Comparison of ENCODE assay signal across 20 cellular contexts in genomic region chr7:102080371-102081243, GRCh38.
DNase-seq lines count a peak whose midpoint lies in the region; ATAC-seq and TF ChIP-seq lines count a peak whose summit lies in the region.
"Had no signal": no experiment of that assay in that cellular context is flagged by ENCODE, and none has a peak within 500 bp of the region (broad histone marks: within the 10 kb centered on the region; RNA-seq: fewer than 3 reads in every experiment).

No MANE protein-coding gene starts in this region.

- peaks cover 14% of the 10 kb centered on the region for H3K4me1 Mint-ChIP-seq in stimulated activated effector memory CD8-positive, alpha-beta T cell treated with anti-CD3 and anti-CD28 coated beads, Interleukin-12 subunit alpha, Interleukin-12 subunit beta, amount 100 ng/mL, for 72 hours
- H3K4me1 Mint-ChIP-seq: activated CD4-positive, alpha-beta T cell treated with anti-CD3 and anti-CD28 coated beads for 36 hours; activated naive CD8-positive, alpha-beta T cell treated with anti-CD3 and anti-CD28 coated beads for 36 hours had no signal

- no peaks in the 10 kb centered on the region for H3K36me3 ChIP-seq in right atrium auricular region
- H3K36me3 ChIP-seq in brain microvascular endothelial cell (replicated peaks), result peaks cover 7% of the 10 kb centered on the region
- H3K36me3 ChIP-seq: BE2C, Peyer's patch had no signal

- H3K4me1 ChIP-seq in right atrium auricular region, result peaks cover 0 to 12% of the 10 kb centered on the region in 2 donors
- H3K4me1 ChIP-seq: Peyer's patch, suprapubic skin had no signal

- H3K36me3 Mint-ChIP-seq in stimulated activated effector memory CD8-positive, alpha-beta T cell treated with anti-CD3 and anti-CD28 coated beads, Interleukin-12 subunit alpha, Interleukin-12 subunit beta, amount 100 ng/mL, for 72 hours, result peaks cover 8% of the 10 kb centered on the region

- in situ Hi-C loops in brain microvascular endothelial cell (cut with HindIII; ENCODE audit: low pct_ligation_motif_present, low sequenced_read_pairs), result no loop called here

- peaks cover 4% of the 10 kb centered on the region for H3K9me3 Mint-ChIP-seq in stimulated activated effector memory CD8-positive, alpha-beta T cell treated with anti-CD3 and anti-CD28 coated beads, Interleukin-12 subunit alpha, Interleukin-12 subunit beta, amount 100 ng/mL, for 72 hours

- no peak overlapping the region for H3K4me3 ChIP-seq in cardiac fibroblast (replicated peaks in 1 of 2; ENCODE audit: low read depth in 2 of 2, low read length in 2 of 2)
- H3K4me3 ChIP-seq in right atrium auricular region, result no peak overlapping the region
- no peak overlapping the region for H3K4me3 ChIP-seq in brain microvascular endothelial cell (ENCODE audit: low read depth, low read length)
- H3K4me3 ChIP-seq: esophagus muscularis mucosa, Peyer's patch, suprapubic skin had no signal

- H3K27me3 ChIP-seq in right atrium auricular region (no peaks in the 10 kb centered on the region), brain microvascular endothelial cell (replicated peaks) (no peaks in the 10 kb centered on the region)
- H3K27me3 ChIP-seq: BE2C, esophagus muscularis mucosa, Peyer's patch, suprapubic skin had no signal

- no peak for TF ChIP-seq CTCF in cardiac fibroblast (IDR thresholded peaks at IDR 0.05; ENCODE audit: low read depth, low read length)
- no peak for TF ChIP-seq CTCF in right atrium auricular region (IDR thresholded peaks at IDR 0.05)
- no peak for TF ChIP-seq CTCF in brain microvascular endothelial cell (IDR thresholded peaks at IDR 0.05; ENCODE audit: low read depth, low read length, missing control alignments)

- DNase-seq in NCI-H69 (lab: John Stamatoyannopoulos, UW) (peak; percentile 95), cardiac fibroblast (ENCODE audit: low read depth in 2 of 2) (peak; percentile 8 to 69), right atrium auricular region (ENCODE audit: low spot score) (no peak), NCI-H2171 treated with DMSO at 0.1 percent for 48 hours (lab: John Stamatoyannopoulos, UW) (no peak), GF-D8 (lab: John Stamatoyannopoulos, UW) (no peak), brain microvascular endothelial cell (no peak)
- no peak for DNase-seq in stimulated activated effector memory CD8-positive, alpha-beta T cell treated with anti-CD3 and anti-CD28 coated beads, Interleukin-12 subunit alpha, Interleukin-12 subunit beta, amount 100 ng/mL, for 72 hours (ENCODE audit: low spot score in 2 of 2)
- no peak for DNase-seq in activated CD4-positive, alpha-beta T cell treated with anti-CD3 and anti-CD28 coated beads, Interleukin-2, amount 50 U/mL, for 48 hours
- DNase-seq: activated CD4-positive, alpha-beta T cell treated with anti-CD3 and anti-CD28 coated beads for 36 hours; activated naive CD8-positive, alpha-beta T cell treated with anti-CD3 and anti-CD28 coated beads for 36 hours; activated T-cell treated with anti-CD3 and anti-CD28 coated beads for 4 hours; BE2C; HCEC 1CT; mesendoderm; NCI-H1694 treated with DMSO at 0.1 percent for 48 hours; NCI-H524; T-helper 1 cell had no signal

- peak overlapping the region; percentile 5 for H3K27ac Mint-ChIP-seq in stimulated activated effector memory CD8-positive, alpha-beta T cell treated with anti-CD3 and anti-CD28 coated beads, Interleukin-12 subunit alpha, Interleukin-12 subunit beta, amount 100 ng/mL, for 72 hours
- H3K27ac Mint-ChIP-seq: activated CD4-positive, alpha-beta T cell treated with anti-CD3 and anti-CD28 coated beads for 36 hours; activated naive CD8-positive, alpha-beta T cell treated with anti-CD3 and anti-CD28 coated beads for 36 hours had no signal

- H3K9me3 ChIP-seq in right atrium auricular region, result no peaks in the 10 kb centered on the region
- H3K9me3 ChIP-seq: Peyer's patch, suprapubic skin had no signal

- no peak overlapping the region for H3K4me3 Mint-ChIP-seq in stimulated activated effector memory CD8-positive, alpha-beta T cell treated with anti-CD3 and anti-CD28 coated beads, Interleukin-12 subunit alpha, Interleukin-12 subunit beta, amount 100 ng/mL, for 72 hours
- H3K4me3 Mint-ChIP-seq: activated CD4-positive, alpha-beta T cell treated with anti-CD3 and anti-CD28 coated beads for 36 hours; activated naive CD8-positive, alpha-beta T cell treated with anti-CD3 and anti-CD28 coated beads for 36 hours had no signal

- no peak for ATAC-seq in stimulated activated effector memory CD8-positive, alpha-beta T cell treated with anti-CD3 and anti-CD28 coated beads, Interleukin-12 subunit alpha, Interleukin-12 subunit beta, amount 100 ng/mL, for 72 hours
- ATAC-seq: activated CD4-positive, alpha-beta T cell treated with anti-CD3 and anti-CD28 coated beads for 36 hours had no signal

- peak overlapping the region; percentile 23 to 46 for H3K27ac ChIP-seq in right atrium auricular region
- H3K27ac ChIP-seq in brain microvascular endothelial cell, result no peak overlapping the region
- H3K27ac ChIP-seq: esophagus muscularis mucosa, Peyer's patch, suprapubic skin had no signal

Comparison
In these comparisons a context has a peak if more than half of its experiments do, and no peak if none do; other contexts are left out.
1. DNase-seq: peak in NCI-H69 (single experiment) and cardiac fibroblast (2 of 2); none in right atrium auricular region (single experiment), stimulated activated effector memory CD8-positive, alpha-beta T cell treated with anti-CD3 and anti-CD28 coated beads, Interleukin-12 subunit alpha, Interleukin-12 subunit beta, amount 100 ng/mL, for 72 hours (0 of 2), NCI-H2171 treated with DMSO at 0.1 percent for 48 hours (single experiment), activated CD4-positive, alpha-beta T cell treated with anti-CD3 and anti-CD28 coated beads, Interleukin-2, amount 50 U/mL, for 48 hours (0 of 2), GF-D8 (single experiment) and brain microvascular endothelial cell (single experiment).